Comparison of ENCODE assay signal across 22 cellular contexts in the genomic region with DNA sequence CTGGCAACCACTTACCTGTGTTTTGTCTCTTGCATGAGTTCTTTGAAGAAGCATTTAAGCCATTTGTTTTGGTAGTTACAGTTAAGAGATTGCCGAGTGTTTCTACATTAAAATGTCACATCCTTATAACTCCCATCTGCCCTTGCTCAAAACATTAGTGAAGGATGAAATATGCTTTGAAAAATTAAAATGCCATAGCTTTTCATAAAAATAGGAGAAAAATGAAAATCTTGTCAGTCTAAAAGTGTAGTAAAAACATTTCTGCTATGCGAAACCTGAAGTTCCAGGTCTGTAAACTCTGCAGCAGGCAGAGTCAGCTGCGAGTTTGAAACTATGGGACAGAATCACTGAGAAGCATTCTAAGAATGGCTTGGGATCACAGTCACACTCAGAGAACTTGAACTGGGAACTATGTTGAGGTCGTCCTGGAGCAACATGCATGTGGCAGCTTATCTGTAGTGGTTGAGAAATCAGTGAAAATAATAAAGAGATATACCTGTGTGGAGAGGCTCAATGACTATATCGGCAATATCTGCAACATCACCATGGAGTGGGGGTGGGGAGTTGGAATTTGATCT.
"Had no signal": no experiment of that assay in that cellular context is flagged by ENCODE, and none has a peak within 500 bp of the region (broad histone marks: within the 10 kb centered on the region; RNA-seq: fewer than 3 reads in every experiment).

No MANE protein-coding gene starts in this region.

- ATAC-seq: activated CD8-positive, alpha-beta memory T cell treated with anti-CD3 and anti-CD28 coated beads, Interleukin-2, amount 10 ng/mL, durations not matched to agents 7 days and 5 days; activated T-cell treated with anti-CD3 and anti-CD28 coated beads, Interleukin-2, amount 50 U/mL, for 4 hours; PC-3; T-helper 17 cell had no signal

- H3K27me3 Mint-ChIP-seq: activated CD4-positive, alpha-beta T cell treated with anti-CD3 and anti-CD28 coated beads, Interleukin-2, amount 10 ng/mL, durations not matched to agents 24 days and 14 days; activated CD8-positive, alpha-beta memory T cell treated with anti-CD3 and anti-CD28 coated beads, Interleukin-2, amount 10 ng/mL, durations not matched to agents 7 days and 5 days; activated naive CD8-positive, alpha-beta T cell treated with anti-CD3 and anti-CD28 coated beads for 36 hours; T-helper 17 cell had no signal

- H3K27ac ChIP-seq: brain microvascular endothelial cell, cardiac muscle cell, KMS-11 had no signal

- H3K27ac Mint-ChIP-seq: activated B cell treated with CpG ODN at 0.5 μM for 24 hours; activated CD4-positive, alpha-beta T cell treated with anti-CD3 and anti-CD28 coated beads, Interleukin-2, amount 10 ng/mL, durations not matched to agents 24 days and 14 days; activated CD8-positive, alpha-beta memory T cell treated with anti-CD3 and anti-CD28 coated beads, Interleukin-2, amount 10 ng/mL, durations not matched to agents 7 days and 5 days; activated naive CD8-positive, alpha-beta T cell treated with anti-CD3 and anti-CD28 coated beads for 36 hours; T-helper 17 cell had no signal

- H3K27me3 ChIP-seq: brain microvascular endothelial cell, cardiac muscle cell had no signal

- H3K4me2 ChIP-seq: KMS-11 had no signal

- H3K4me1 Mint-ChIP-seq: activated B cell treated with CpG ODN at 0.5 μM for 24 hours had no signal

- H3K36me3 ChIP-seq: brain microvascular endothelial cell, cardiac muscle cell had no signal

- DNase-seq: activated B cell treated with CpG ODN at 0.5 μM for 24 hours; activated CD4-positive, alpha-beta T cell treated with anti-CD3 and anti-CD28 coated beads for 1 hour; activated CD4-positive, alpha-beta T cell treated with anti-CD3 and anti-CD28 coated beads, Interleukin-2, amount 10 ng/mL, durations not matched to agents 24 days and 14 days; activated CD4-positive, alpha-beta T cell treated with anti-CD3 and anti-CD28 coated beads, Interleukin-2, amount 50 U/mL, for 48 hours; activated CD8-positive, alpha-beta memory T cell treated with anti-CD3 and anti-CD28 coated beads, Interleukin-2, amount 10 ng/mL, durations not matched to agents 7 days and 5 days; activated effector memory CD4-positive, alpha-beta T cell treated with anti-CD3 and anti-CD28 coated beads, Interleukin-2, amount 50 U/mL, for 16 hours; activated naive CD4-positive, alpha-beta T cell treated with Interleukin-2 at 50 U/mL for 16 hours; activated naive CD8-positive, alpha-beta T cell treated with anti-CD3 and anti-CD28 coated beads for 36 hours; activated T-cell treated with anti-CD3 and anti-CD28 coated beads, Interleukin-2, amount 50 U/mL, for 4 hours; brain microvascular endothelial cell; NCI-H1105; NCI-H1436; NCI-H1694 treated with DMSO at 0.1 percent for 48 hours; NCI-H2029 treated with DMSO at 0.1 percent for 48 hours; NCI-H446; NCI-H524; PC-3; SHP77 treated with DMSO at 0.1 percent for 48 hours; T-helper 17 cell; T-helper 9 cell had no signal

- H3K4me3 ChIP-seq: cardiac muscle cell had no signal

- H3K9ac ChIP-seq: KMS-11 had no signal

- H3K4me3 Mint-ChIP-seq: activated B cell treated with CpG ODN at 0.5 μM for 24 hours; activated CD4-positive, alpha-beta T cell treated with anti-CD3 and anti-CD28 coated beads, Interleukin-2, amount 10 ng/mL, durations not matched to agents 24 days and 14 days; activated CD8-positive, alpha-beta memory T cell treated with anti-CD3 and anti-CD28 coated beads, Interleukin-2, amount 10 ng/mL, durations not matched to agents 7 days and 5 days; activated naive CD8-positive, alpha-beta T cell treated with anti-CD3 and anti-CD28 coated beads for 36 hours; activated T-cell treated with anti-CD3 and anti-CD28 coated beads, Interleukin-2, amount 50 U/mL, for 4 hours; T-helper 17 cell had no signal
